ENCODE assay signal across 1 cellular context in the genomic region with DNA sequence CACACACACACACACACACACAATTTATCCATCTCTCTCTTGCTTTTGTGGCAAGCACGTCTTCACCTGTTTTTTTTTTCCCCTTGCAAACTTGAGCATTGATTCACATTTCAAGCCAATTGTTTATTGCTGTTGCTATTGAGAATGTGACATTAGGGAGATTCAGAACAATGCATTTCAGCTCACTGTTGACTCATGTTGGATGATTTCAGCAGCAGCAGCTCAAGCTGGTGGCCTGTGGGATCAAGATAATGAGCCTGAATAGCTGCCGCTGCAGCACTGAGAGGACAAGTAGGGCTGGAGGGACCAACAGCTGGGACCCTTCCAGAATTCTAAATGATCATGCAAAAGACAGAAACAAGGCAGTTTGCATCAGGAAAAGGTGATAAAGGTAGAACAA.
TF ChIP-seq lines count a peak whose summit lies in the region.

No MANE protein-coding gene starts in this region.

TF ChIP-seq in GM23338, 12 proteins besides CTCF, POLR2A, EP300 and RAD21 (continued from another document):
- TF ChIP-seq, protein P1, sequence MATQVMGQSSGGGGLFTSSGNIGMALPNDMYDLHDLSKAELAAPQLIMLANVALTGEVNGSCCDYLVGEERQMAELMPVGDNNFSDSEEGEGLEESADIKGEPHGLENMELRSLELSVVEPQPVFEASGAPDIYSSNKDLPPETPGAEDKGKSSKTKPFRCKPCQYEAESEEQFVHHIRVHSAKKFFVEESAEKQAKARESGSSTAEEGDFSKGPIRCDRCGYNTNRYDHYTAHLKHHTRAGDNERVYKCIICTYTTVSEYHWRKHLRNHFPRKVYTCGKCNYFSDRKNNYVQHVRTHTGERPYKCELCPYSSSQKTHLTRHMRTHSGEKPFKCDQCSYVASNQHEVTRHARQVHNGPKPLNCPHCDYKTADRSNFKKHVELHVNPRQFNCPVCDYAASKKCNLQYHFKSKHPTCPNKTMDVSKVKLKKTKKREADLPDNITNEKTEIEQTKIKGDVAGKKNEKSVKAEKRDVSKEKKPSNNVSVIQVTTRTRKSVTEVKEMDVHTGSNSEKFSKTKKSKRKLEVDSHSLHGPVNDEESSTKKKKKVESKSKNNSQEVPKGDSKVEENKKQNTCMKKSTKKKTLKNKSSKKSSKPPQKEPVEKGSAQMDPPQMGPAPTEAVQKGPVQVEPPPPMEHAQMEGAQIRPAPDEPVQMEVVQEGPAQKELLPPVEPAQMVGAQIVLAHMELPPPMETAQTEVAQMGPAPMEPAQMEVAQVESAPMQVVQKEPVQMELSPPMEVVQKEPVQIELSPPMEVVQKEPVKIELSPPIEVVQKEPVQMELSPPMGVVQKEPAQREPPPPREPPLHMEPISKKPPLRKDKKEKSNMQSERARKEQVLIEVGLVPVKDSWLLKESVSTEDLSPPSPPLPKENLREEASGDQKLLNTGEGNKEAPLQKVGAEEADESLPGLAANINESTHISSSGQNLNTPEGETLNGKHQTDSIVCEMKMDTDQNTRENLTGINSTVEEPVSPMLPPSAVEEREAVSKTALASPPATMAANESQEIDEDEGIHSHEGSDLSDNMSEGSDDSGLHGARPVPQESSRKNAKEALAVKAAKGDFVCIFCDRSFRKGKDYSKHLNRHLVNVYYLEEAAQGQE (IDR thresholded peaks at IDR 0.05; ENCODE audit: unreplicated experiment): no peak
- no peak for TF ChIP-seq ZNF114 (CRISPR knock-in tag; IDR thresholded peaks at IDR 0.05)
- TF ChIP-seq EZH2 (IDR thresholded peaks at IDR 0.05; ENCODE audit: low read depth, unreplicated experiment): no peak
- no peak for TF ChIP-seq STAT1 (IDR thresholded peaks at IDR 0.05; ENCODE audit: unreplicated experiment)
